1 cellular context compared by ENCODE assay signal in the genomic region with DNA sequence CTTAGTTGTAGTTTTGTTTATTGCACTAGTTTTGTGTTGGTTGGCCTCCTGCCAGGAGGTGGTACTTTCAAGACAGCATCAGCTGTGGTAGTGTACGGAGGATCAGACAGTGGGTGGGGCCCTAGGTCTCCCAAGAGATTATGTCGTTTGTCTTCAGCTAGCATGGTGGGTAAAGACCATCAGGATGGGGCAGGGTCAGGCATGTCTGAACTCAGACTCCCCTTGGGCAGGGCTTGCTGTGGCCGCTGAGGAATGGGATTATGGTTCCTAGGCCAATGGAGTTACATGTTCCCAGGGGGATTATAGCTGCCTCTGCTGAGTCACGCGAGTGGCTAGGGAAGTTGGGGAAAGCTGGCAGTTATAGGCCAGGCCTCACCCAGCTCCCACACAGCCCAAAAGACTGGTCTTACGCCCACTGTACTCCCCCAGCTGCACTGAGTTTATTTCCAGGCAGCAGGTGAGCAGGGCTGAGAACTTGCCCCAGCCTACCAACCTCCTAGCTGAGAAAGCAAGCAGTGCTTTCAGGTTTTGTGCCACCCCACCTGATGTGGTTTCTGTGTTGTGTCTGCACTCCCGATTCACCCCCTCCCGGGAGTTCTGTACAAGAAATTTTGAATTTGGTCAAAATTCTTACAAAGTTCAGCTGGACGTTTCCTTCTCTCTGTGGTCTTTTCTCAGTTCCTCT.
A peak's percentile ranks its signal among the peaks of the same experiment; 100 is the strongest.
TF ChIP-seq lines count a peak whose summit lies in the region.

No MANE protein-coding gene starts in this region.

TF ChIP-seq in K562, 482 proteins besides CTCF, POLR2A, EP300 and RAD21:
- TF ChIP-seq ZFP36 (IDR thresholded peaks at IDR 0.05; ENCODE audit: low read depth, low read length, partially characterized antibody) (peak; percentile 66), NFIC (IDR thresholded peaks at IDR 0.05) (peak; percentile 90), CEBPG (CRISPR knock-in tag; IDR thresholded peaks at IDR 0.05) (no peak), CEBPG (tag; conservative IDR thresholded peaks at IDR 0.05 in 1 of 2, IDR thresholded peaks at IDR 0.05 in 1 of 2) (no peak)
TF ChIP-seq in K562: peak in this region for 2.
